Comparison of ENCODE assay signal across 10 cellular contexts in the genomic region with DNA sequence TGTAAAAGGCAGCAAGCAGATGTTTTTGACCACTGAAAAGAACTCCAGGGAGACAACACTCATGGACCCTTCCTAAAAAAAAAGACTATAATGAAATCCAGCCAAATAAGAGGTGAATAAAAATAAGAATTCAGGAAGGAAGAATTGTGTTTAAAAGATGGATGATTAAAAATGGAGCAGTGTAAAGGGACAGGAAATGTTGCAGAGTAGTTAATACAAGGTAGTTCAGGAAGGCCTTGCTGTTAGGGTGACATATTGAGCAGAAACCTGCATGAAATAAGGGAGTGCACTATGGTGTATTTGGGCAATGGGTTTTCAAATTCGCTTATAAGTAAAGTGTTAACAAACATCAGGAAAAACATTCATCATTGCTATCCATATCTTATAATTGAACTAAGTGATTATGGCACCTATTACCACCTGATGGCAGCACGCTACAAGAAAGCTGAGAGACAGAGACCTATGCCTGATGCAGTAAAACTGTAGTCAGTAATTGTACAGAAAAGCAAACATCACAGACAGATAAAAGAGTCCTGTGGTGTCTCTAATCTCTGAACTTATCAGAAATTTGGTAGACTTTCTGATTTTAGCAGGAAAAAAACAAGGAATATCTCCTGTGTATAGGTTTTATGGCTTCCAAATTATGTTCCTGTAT. TPM values are rescaled to one million over a fixed set of nuclear protein-coding genes. Genes with fewer than 3 reads are reported as not detected.
DNase-seq lines count a peak whose midpoint lies in the region; ATAC-seq and TF ChIP-seq lines count a peak whose summit lies in the region.
"Had no signal": no experiment of that assay in that cellular context is flagged by ENCODE, and none has a peak within 500 bp of the region (broad histone marks: within the 10 kb centered on the region; RNA-seq: fewer than 3 reads in every experiment).

No MANE protein-coding gene starts in this region.

- CTCF ChIA-PET in WTC11 (lab: Charles Lee), result interaction anchor here (1.2 to 1.4 kb wide), 3 partner anchors 75 to 148 kb away, joined by 3 to 7 read pairs (median 4); no protein-coding TSS in a partner anchor

- no peaks in the 10 kb centered on the region for H3K79me2 ChIP-seq in smooth muscle cell (ENCODE audit: low read depth)

- H3K36me3 Mint-ChIP-seq in WTC11, result no peaks in the 10 kb centered on the region

- peak; percentile 61 for ATAC-seq in HG03135 (IDR thresholded peaks at IDR 0.05; ENCODE audit: unreplicated experiment)
- peak; percentile 60; the same call in 1 of the 2 replicates for ATAC-seq in WTC11

- no peak overlapping the region for H2AFZ ChIP-seq in smooth muscle cell (ENCODE audit: low read depth)

- H3K4me2 ChIP-seq in smooth muscle cell, result no peak overlapping the region

- H3K9me3 ChIP-seq in smooth muscle cell (replicated peaks; ENCODE audit: low read depth), result no peaks in the 10 kb centered on the region

- 10% methylated on average over 2 of the region's 2 CpGs for WGBS in smooth muscle cell (ENCODE audit: low lambda C conversion rate)

- no peaks in the 10 kb centered on the region for H3K9me3 Mint-ChIP-seq in WTC11

- no peaks in the 10 kb centered on the region for H3K36me3 ChIP-seq in smooth muscle cell (ENCODE audit: low read depth)

- no peaks in the 10 kb centered on the region for H3K4me1 Mint-ChIP-seq in WTC11

- DNase-seq in AG09309 (ENCODE audit: low read depth) (no peak), NCI-H2171 treated with DMSO at 0.1 percent for 48 hours (lab: John Stamatoyannopoulos, UW) (peak; percentile 73), WTC11 (ENCODE audit: low spot score) (no peak), germinal center (ENCODE audit: low spot score) (peak; percentile 11), smooth muscle cell (lab: John Stamatoyannopoulos, UW; ENCODE audit: unreplicated experiment) (no peak), epidermal melanocyte (ENCODE audit: insufficient read length, low spot score) (no peak)

- H3K4me1 ChIP-seq in smooth muscle cell (ENCODE audit: low read depth), result no peaks in the 10 kb centered on the region

- H3K4me3 ChIP-seq in AG09309 (ENCODE audit: control insufficient read depth, low read depth, low read length), result no peak overlapping the region
- H3K4me3 ChIP-seq in smooth muscle cell, result no peak overlapping the region

- peaks cover 4% of the 10 kb centered on the region for H3F3A ChIP-seq in smooth muscle cell (ENCODE audit: low read depth)

- H4K20me1 ChIP-seq in smooth muscle cell (ENCODE audit: low read depth), result no peaks in the 10 kb centered on the region

- no peak overlapping the region for H3K27ac Mint-ChIP-seq in WTC11

- H3K27me3 Mint-ChIP-seq in WTC11 (ENCODE audit: low read depth), result peaks cover 39% of the 10 kb centered on the region

- POLR2A ChIA-PET in WTC11 (lab: Charles Lee), result no interaction called here

- no peak overlapping the region for H3K4me3 Mint-ChIP-seq in WTC11

- H3K27me3 ChIP-seq in smooth muscle cell (ENCODE audit: low read depth), result no peaks in the 10 kb centered on the region

- no peak overlapping the region for H3K27ac ChIP-seq in smooth muscle cell (ENCODE audit: low read depth)

- no peak overlapping the region for H3K9ac ChIP-seq in smooth muscle cell (ENCODE audit: low read depth)

- TF ChIP-seq CTCF in AG09309 (IDR thresholded peaks at IDR 0.05; ENCODE audit: control insufficient read depth, insufficient read depth, low read depth, low read length, missing control alignments) (peak; percentile 44), GM12874 (IDR thresholded peaks at IDR 0.05; ENCODE audit: insufficient read depth, low read depth, low read length) (peak; percentile 37; the same call in 1 of the 2 replicates), WTC11 (IDR thresholded peaks at IDR 0.05) (no peak), smooth muscle cell (IDR thresholded peaks at IDR 0.05; ENCODE audit: borderline replicate concordance, insufficient read depth, poor library complexity, severe bottlenecking) (peak; percentile 31)

TF ChIP-seq in WTC11, 78 proteins besides CTCF, POLR2A, EP300 and RAD21 (continues in another document):
- TF ChIP-seq MXD4 (CRISPR knock-in tag; IDR thresholded peaks at IDR 0.05; ENCODE audit: borderline replicate concordance), result no peak
- no peak for TF ChIP-seq ZNF671 (CRISPR knock-in tag; IDR thresholded peaks at IDR 0.05)
- TF ChIP-seq, protein P1, sequence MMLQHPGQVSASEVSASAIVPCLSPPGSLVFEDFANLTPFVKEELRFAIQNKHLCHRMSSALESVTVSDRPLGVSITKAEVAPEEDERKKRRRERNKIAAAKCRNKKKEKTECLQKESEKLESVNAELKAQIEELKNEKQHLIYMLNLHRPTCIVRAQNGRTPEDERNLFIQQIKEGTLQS (CRISPR knock-in tag; conservative IDR thresholded peaks at IDR 0.05), result no peak
- no peak for TF ChIP-seq ZNF263 (CRISPR knock-in tag; IDR thresholded peaks at IDR 0.05; ENCODE audit: low read depth)
- TF ChIP-seq, protein P2, sequence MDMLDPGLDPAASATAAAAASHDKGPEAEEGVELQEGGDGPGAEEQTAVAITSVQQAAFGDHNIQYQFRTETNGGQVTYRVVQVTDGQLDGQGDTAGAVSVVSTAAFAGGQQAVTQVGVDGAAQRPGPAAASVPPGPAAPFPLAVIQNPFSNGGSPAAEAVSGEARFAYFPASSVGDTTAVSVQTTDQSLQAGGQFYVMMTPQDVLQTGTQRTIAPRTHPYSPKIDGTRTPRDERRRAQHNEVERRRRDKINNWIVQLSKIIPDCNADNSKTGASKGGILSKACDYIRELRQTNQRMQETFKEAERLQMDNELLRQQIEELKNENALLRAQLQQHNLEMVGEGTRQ (CRISPR knock-in tag; IDR thresholded peaks at IDR 0.05), result no peak
- TF ChIP-seq, protein P3, sequence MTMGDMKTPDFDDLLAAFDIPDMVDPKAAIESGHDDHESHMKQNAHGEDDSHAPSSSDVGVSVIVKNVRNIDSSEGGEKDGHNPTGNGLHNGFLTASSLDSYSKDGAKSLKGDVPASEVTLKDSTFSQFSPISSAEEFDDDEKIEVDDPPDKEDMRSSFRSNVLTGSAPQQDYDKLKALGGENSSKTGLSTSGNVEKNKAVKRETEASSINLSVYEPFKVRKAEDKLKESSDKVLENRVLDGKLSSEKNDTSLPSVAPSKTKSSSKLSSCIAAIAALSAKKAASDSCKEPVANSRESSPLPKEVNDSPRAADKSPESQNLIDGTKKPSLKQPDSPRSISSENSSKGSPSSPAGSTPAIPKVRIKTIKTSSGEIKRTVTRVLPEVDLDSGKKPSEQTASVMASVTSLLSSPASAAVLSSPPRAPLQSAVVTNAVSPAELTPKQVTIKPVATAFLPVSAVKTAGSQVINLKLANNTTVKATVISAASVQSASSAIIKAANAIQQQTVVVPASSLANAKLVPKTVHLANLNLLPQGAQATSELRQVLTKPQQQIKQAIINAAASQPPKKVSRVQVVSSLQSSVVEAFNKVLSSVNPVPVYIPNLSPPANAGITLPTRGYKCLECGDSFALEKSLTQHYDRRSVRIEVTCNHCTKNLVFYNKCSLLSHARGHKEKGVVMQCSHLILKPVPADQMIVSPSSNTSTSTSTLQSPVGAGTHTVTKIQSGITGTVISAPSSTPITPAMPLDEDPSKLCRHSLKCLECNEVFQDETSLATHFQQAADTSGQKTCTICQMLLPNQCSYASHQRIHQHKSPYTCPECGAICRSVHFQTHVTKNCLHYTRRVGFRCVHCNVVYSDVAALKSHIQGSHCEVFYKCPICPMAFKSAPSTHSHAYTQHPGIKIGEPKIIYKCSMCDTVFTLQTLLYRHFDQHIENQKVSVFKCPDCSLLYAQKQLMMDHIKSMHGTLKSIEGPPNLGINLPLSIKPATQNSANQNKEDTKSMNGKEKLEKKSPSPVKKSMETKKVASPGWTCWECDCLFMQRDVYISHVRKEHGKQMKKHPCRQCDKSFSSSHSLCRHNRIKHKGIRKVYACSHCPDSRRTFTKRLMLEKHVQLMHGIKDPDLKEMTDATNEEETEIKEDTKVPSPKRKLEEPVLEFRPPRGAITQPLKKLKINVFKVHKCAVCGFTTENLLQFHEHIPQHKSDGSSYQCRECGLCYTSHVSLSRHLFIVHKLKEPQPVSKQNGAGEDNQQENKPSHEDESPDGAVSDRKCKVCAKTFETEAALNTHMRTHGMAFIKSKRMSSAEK (CRISPR knock-in tag; IDR thresholded peaks at IDR 0.05; ENCODE audit: borderline replicate concordance), result no peak
- TF ChIP-seq MYBL2 (CRISPR knock-in tag; IDR thresholded peaks at IDR 0.05), result no peak
- TF ChIP-seq NFATC4 (CRISPR knock-in tag; IDR thresholded peaks at IDR 0.05), result no peak
- TF ChIP-seq, protein P4, sequence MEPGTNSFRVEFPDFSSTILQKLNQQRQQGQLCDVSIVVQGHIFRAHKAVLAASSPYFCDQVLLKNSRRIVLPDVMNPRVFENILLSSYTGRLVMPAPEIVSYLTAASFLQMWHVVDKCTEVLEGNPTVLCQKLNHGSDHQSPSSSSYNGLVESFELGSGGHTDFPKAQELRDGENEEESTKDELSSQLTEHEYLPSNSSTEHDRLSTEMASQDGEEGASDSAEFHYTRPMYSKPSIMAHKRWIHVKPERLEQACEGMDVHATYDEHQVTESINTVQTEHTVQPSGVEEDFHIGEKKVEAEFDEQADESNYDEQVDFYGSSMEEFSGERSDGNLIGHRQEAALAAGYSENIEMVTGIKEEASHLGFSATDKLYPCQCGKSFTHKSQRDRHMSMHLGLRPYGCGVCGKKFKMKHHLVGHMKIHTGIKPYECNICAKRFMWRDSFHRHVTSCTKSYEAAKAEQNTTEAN (CRISPR knock-in tag; IDR thresholded peaks at IDR 0.05), result no peak
- TF ChIP-seq, protein P5, sequence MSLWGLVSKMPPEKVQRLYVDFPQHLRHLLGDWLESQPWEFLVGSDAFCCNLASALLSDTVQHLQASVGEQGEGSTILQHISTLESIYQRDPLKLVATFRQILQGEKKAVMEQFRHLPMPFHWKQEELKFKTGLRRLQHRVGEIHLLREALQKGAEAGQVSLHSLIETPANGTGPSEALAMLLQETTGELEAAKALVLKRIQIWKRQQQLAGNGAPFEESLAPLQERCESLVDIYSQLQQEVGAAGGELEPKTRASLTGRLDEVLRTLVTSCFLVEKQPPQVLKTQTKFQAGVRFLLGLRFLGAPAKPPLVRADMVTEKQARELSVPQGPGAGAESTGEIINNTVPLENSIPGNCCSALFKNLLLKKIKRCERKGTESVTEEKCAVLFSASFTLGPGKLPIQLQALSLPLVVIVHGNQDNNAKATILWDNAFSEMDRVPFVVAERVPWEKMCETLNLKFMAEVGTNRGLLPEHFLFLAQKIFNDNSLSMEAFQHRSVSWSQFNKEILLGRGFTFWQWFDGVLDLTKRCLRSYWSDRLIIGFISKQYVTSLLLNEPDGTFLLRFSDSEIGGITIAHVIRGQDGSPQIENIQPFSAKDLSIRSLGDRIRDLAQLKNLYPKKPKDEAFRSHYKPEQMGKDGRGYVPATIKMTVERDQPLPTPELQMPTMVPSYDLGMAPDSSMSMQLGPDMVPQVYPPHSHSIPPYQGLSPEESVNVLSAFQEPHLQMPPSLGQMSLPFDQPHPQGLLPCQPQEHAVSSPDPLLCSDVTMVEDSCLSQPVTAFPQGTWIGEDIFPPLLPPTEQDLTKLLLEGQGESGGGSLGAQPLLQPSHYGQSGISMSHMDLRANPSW (CRISPR knock-in tag; conservative IDR thresholded peaks at IDR 0.05; ENCODE audit: low read depth), result no peak

RNA-seq across cellular contexts. Expression of a gene that starts 5.8 kb away (rescaled TPM):
- total RNA-seq in WTC11 (2021), result 18.8 to 20.6 TPM (median 19.3 TPM) in 3 replicates
- 15.1 and 17.4 TPM in 2 replicates for total RNA-seq in smooth muscle cell
- polyA plus RNA-seq in smooth muscle cell, result 10.9 and 13.8 TPM in 2 replicates

RNA-seq across cellular contexts. Expression of a gene that starts 6.6 kb away (rescaled TPM):
- total RNA-seq in WTC11 (2021), result 38.6 to 44.9 TPM (median 38.7 TPM) in 3 replicates
- total RNA-seq in smooth muscle cell, result 39.3 and 48.6 TPM in 2 replicates
- polyA plus RNA-seq in smooth muscle cell, result 22.6 and 29.2 TPM in 2 replicates

RNA-seq across cellular contexts. Expression of a gene that starts 48.3 kb away (rescaled TPM):
- total RNA-seq in WTC11 (2021) (not detected in 3 replicates), smooth muscle cell (not detected in 2 replicates)
- not detected in 2 replicates for polyA plus RNA-seq in smooth muscle cell
- total RNA-seq: urinary bladder had no signal
- polyA plus RNA-seq: esophagus, urinary bladder had no signal

Comparison
In these comparisons a context has a peak if more than half of its experiments do, and no peak if none do; other contexts are left out.
1. DNase-seq: peak in NCI-H2171 treated with DMSO at 0.1 percent for 48 hours (single experiment) and germinal center (single experiment); none in AG09309 (single experiment), WTC11 (single experiment), smooth muscle cell (single experiment) and epidermal melanocyte (single experiment).